In the genomic region with DNA sequence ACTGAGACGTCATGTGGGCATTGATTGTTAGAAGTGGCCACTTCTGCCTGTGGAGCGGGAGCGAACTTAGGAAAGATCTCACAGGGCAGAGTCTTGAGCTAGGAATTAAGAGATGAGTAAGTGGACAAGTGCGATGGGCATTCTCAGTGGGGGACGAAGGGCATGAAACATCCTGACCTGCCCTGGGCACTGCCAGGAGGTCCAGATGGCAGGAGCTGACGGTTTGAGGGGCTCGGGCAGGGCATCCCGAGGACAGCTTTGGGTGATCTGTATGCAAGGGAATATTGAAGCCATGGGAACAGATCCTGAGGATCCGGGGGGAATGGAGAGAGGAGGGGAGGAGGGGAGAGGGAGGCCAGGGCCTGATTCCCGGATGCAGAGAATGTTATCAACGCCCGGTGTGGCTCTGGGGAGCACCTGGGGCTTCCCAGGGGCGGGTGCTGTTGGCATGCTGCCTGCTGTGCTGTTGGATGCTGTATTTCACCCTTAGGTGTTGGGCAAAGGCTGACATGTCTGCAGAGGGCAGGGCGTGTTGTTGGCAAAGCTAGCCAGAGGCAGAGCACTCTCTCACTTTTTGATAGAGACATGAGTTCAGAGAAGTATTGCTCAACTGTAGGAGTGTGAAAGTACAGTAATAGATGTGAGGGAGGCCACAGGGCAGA, we compare ENCODE assay signal across 12 cellular contexts. TPM values are rescaled to one million over a fixed set of nuclear protein-coding genes. Genes with fewer than 3 reads are reported as not detected.
DNase-seq lines count a peak whose midpoint lies in the region; ATAC-seq and TF ChIP-seq lines count a peak whose summit lies in the region.
"Not testable (repeated sequence)": the region's sequence is repeated elsewhere in the genome, so short reads cannot be mapped to it uniquely, and the experiment has no call there.
"Had no signal": no experiment of that assay in that cellular context is flagged by ENCODE, and none has a peak within 500 bp of the region (broad histone marks: within the 10 kb centered on the region; RNA-seq: fewer than 3 reads in every experiment).

No MANE protein-coding gene starts in this region.

- 46 to 62% methylated on average over 8 to 10 of the region's 14 CpGs for WGBS in gastroesophageal sphincter (ENCODE audit: low coverage in 1 of 2), 2 donors
- 70 to 86% (median 86%) methylated on average over 10 to 11 of the region's 14 CpGs for WGBS in ovary, 3 donors

- H3K27ac ChIP-seq in DND-41 (ENCODE audit: low read length); left lung; ovary; upper lobe of right lung: not testable (repeated sequence)
- peak overlapping the region; percentile 6 to 82 (median 52) for H3K27ac ChIP-seq in gastroesophageal sphincter

- CTCF ChIA-PET in activated naive CD4-positive, alpha-beta T cell treated with anti-CD3 and anti-CD28 coated beads for 36 hours (lab: Charles Lee) = not testable (repeated sequence)

- H4K20me1 ChIP-seq in DND-41 (ENCODE audit: insufficient read depth, low read length) = not testable (repeated sequence)

- H3K4me1 Mint-ChIP-seq in activated naive CD4-positive, alpha-beta T cell treated with anti-CD3 and anti-CD28 coated beads for 36 hours (ENCODE audit: low read depth) = not testable (repeated sequence)

- intact Hi-C loops in activated naive CD4-positive, alpha-beta T cell treated with anti-CD3 and anti-CD28 coated beads for 36 hours (cut with micrococcal nuclease); left lung (cut with DNase I); ovary (cut with DNase I); upper lobe of right lung (cut with DNase I): not testable (repeated sequence)

- not testable (repeated sequence) for H3K79me2 ChIP-seq in DND-41 (ENCODE audit: insufficient read depth, low read length)

- not testable (repeated sequence) for H3K9me3 ChIP-seq in DND-41 (ENCODE audit: insufficient read depth, low read length, severe bottlenecking); gastroesophageal sphincter; left lung; ovary; upper lobe of right lung

- not testable (repeated sequence) for H3K4me1 ChIP-seq in DND-41 (ENCODE audit: insufficient read depth, low read length); left lung; ovary (ENCODE audit: insufficient read depth); upper lobe of right lung
- peaks cover 0 to 28% (median 8%) of the 10 kb centered on the region in 3 donors for H3K4me1 ChIP-seq in gastroesophageal sphincter

- TF ChIP-seq CTCF in DND-41 (IDR thresholded peaks at IDR 0.05; ENCODE audit: borderline replicate concordance, extremely low read depth, low read length, poor library complexity, severe bottlenecking); gastroesophageal sphincter (IDR thresholded peaks at IDR 0.05); left lung (IDR thresholded peaks at IDR 0.05); ovary (IDR thresholded peaks at IDR 0.05); upper lobe of right lung (IDR thresholded peaks at IDR 0.05): not testable (repeated sequence)

- ATAC-seq in DND-41 (ENCODE audit: insufficient read depth, low read depth) (0 out of 3 replicates have a peak, but pooled peaks have one; percentile 29), HG03378 (IDR thresholded peaks at IDR 0.05; ENCODE audit: unreplicated experiment) (peak; percentile 42), gastroesophageal sphincter (peak; percentile 63), left lung (peak; percentile 86), upper lobe of right lung (peak; percentile 87)

- H3K4me3 Mint-ChIP-seq in activated naive CD4-positive, alpha-beta T cell treated with anti-CD3 and anti-CD28 coated beads for 36 hours = not testable (repeated sequence)

- not testable (repeated sequence) for DNase-seq in DND-41
- DNase-seq in NCI-H69 (lab: John Stamatoyannopoulos, UW) (peak; percentile 41), left lung (peak; percentile 46 to 79), ovary (peak in 4 of 5 donors; percentile 17 to 54 (median 48)), upper lobe of right lung (peak; percentile 77)
- DNase-seq in activated naive CD4-positive, alpha-beta T cell treated with anti-CD3 and anti-CD28 coated beads for 36 hours = peak; percentile 30

- not testable (repeated sequence) for H2AFZ ChIP-seq in DND-41 (ENCODE audit: low read depth, low read length)

- not testable (repeated sequence) for TF ChIP-seq EP300 in gastroesophageal sphincter (IDR thresholded peaks at IDR 0.05); ovary (IDR thresholded peaks at IDR 0.05)

- not testable (repeated sequence) for H3K36me3 ChIP-seq in DND-41 (ENCODE audit: insufficient read depth, low read length); left lung; ovary; upper lobe of right lung
- H3K36me3 ChIP-seq in gastroesophageal sphincter = peaks cover 0 to 13% of the 10 kb centered on the region in 2 donors

- H3K9me3 Mint-ChIP-seq in activated naive CD4-positive, alpha-beta T cell treated with anti-CD3 and anti-CD28 coated beads for 36 hours = not testable (repeated sequence)

- H3K27ac Mint-ChIP-seq in activated naive CD4-positive, alpha-beta T cell treated with anti-CD3 and anti-CD28 coated beads for 36 hours = not testable (repeated sequence)

- not testable (repeated sequence) for H3K27me3 Mint-ChIP-seq in activated naive CD4-positive, alpha-beta T cell treated with anti-CD3 and anti-CD28 coated beads for 36 hours (ENCODE audit: low read depth)

- H3K36me3 Mint-ChIP-seq in activated naive CD4-positive, alpha-beta T cell treated with anti-CD3 and anti-CD28 coated beads for 36 hours (ENCODE audit: low read depth) = not testable (repeated sequence)

- not testable (repeated sequence) for TF ChIP-seq POLR2A in gastroesophageal sphincter (IDR thresholded peaks at IDR 0.05); ovary (IDR thresholded peaks at IDR 0.05)

- not testable (repeated sequence) for H3K4me2 ChIP-seq in DND-41 (ENCODE audit: insufficient read depth, low read length)

- not testable (repeated sequence) for H3K9ac ChIP-seq in DND-41 (ENCODE audit: low read depth, low read length)

- not testable (repeated sequence) for H3K4me3 ChIP-seq in DND-41 (ENCODE audit: low read depth in 1 of 2, low read length in 2 of 2); gastroesophageal sphincter; left lung; ovary; upper lobe of right lung

- not testable (repeated sequence) for H3K27me3 ChIP-seq in DND-41 (ENCODE audit: insufficient read depth, low read length, poor library complexity); gastroesophageal sphincter; left lung; ovary; upper lobe of right lung

RNA-seq across cellular contexts. Expression of a gene that starts 6.4 kb away (rescaled TPM):
- 10 to 100 TPM; 17.9 to 22.0 TPM for total RNA-seq in activated naive CD4-positive, alpha-beta T cell treated with anti-CD3 and anti-CD28 coated beads for 36 hours
- 10 to 100 TPM; 15.4 to 28.6 (median 24.8) TPM for total RNA-seq in gastroesophageal sphincter
- 10 to 100 TPM; 28.1 to 40.9 TPM for total RNA-seq in left lung
- 10 to 100 TPM; 12.6 to 24.5 (median 16.6) TPM for total RNA-seq in ovary
- polyA plus RNA-seq in ovary = 10 to 100 TPM in 1 of 2 donors, 1 to 10 TPM in 1; 2.2 to 13.3 TPM
- total RNA-seq in upper lobe of right lung = 25.6 TPM

RNA-seq across cellular contexts. Expression of a gene that starts 42.5 kb away (rescaled TPM):
- under 1 TPM in 1 of 2 experiments, not detected in 1; 0.52 TPM for total RNA-seq in activated naive CD4-positive, alpha-beta T cell treated with anti-CD3 and anti-CD28 coated beads for 36 hours
- total RNA-seq in gastroesophageal sphincter (under 1 TPM in 2 of 4 donors, not detected in 2; 0.40 to 0.81 TPM), left lung (10 to 100 TPM in 1 of 2 donors, 1 to 10 TPM in 1; 5.5 to 15.9 TPM), ovary (100 to 1,000 TPM in 1 of 7 donors, 10 to 100 TPM in 1, 1 to 10 TPM in 5; 1.7 to 607 (median 4.1) TPM), upper lobe of right lung (25.2 TPM)
- 1 to 10 TPM in 1 of 2 donors, under 1 TPM in 1; 0.78 to 2.0 TPM for polyA plus RNA-seq in ovary
- total RNA-seq: Daoy had no signal
- polyA plus RNA-seq: GM23248; naive thymus-derived CD8-positive, alpha-beta T cell had no signal

RNA-seq across cellular contexts. Expression of a gene that starts 43.1 kb away (rescaled TPM):
- total RNA-seq in activated naive CD4-positive, alpha-beta T cell treated with anti-CD3 and anti-CD28 coated beads for 36 hours = 10 to 100 TPM; 26.6 to 32.6 TPM
- total RNA-seq in gastroesophageal sphincter = 1 to 10 TPM in 1 of 4 donors, under 1 TPM in 3; 0.20 to 4.7 (median 0.31) TPM
- 1 to 10 TPM; 2.9 to 3.3 TPM for total RNA-seq in left lung
- total RNA-seq in ovary = 10 to 100 TPM in 2 of 7 donors, 1 to 10 TPM in 4, under 1 TPM in 1; 0.73 to 22.0 (median 5.3) TPM
- polyA plus RNA-seq in ovary = 10 to 100 TPM in 1 of 2 donors, under 1 TPM in 1; 0.75 to 12.7 TPM
- total RNA-seq in upper lobe of right lung = 0.84 TPM
- total RNA-seq: progenitor cell of endocrine pancreas had no signal

RNA-seq across cellular contexts. Expression of a gene that starts 58.4 kb away (rescaled TPM):
- under 1 TPM; 0.57 to 0.62 TPM for total RNA-seq in activated naive CD4-positive, alpha-beta T cell treated with anti-CD3 and anti-CD28 coated beads for 36 hours
- total RNA-seq in gastroesophageal sphincter (1 to 10 TPM in 2 of 4 donors, under 1 TPM in 1, not detected in 1; 0.47 to 1.4 (median 1.1) TPM), left lung (1 to 10 TPM in 1 of 2 donors, under 1 TPM in 1; 0.76 to 1.8 TPM), ovary (1 to 10 TPM in 5 of 7 donors, under 1 TPM in 2; 0.48 to 2.6 (median 1.0) TPM), upper lobe of right lung (1.1 TPM)
- 1 to 10 TPM in 1 of 2 donors, under 1 TPM in 1; 0.73 to 1.3 TPM for polyA plus RNA-seq in ovary
- total RNA-seq: naive thymus-derived CD8-positive, alpha-beta T cell had no signal

Comparison
In these comparisons a context has a peak if more than half of its experiments do, and no peak if none do; other contexts are left out.
1. ATAC-seq: peak in every context shown above with its lines; median percentile 87 in upper lobe of right lung; 86 in left lung; 63 in gastroesophageal sphincter; 42 in HG03378; 29 in DND-41.